In the genomic region with DNA sequence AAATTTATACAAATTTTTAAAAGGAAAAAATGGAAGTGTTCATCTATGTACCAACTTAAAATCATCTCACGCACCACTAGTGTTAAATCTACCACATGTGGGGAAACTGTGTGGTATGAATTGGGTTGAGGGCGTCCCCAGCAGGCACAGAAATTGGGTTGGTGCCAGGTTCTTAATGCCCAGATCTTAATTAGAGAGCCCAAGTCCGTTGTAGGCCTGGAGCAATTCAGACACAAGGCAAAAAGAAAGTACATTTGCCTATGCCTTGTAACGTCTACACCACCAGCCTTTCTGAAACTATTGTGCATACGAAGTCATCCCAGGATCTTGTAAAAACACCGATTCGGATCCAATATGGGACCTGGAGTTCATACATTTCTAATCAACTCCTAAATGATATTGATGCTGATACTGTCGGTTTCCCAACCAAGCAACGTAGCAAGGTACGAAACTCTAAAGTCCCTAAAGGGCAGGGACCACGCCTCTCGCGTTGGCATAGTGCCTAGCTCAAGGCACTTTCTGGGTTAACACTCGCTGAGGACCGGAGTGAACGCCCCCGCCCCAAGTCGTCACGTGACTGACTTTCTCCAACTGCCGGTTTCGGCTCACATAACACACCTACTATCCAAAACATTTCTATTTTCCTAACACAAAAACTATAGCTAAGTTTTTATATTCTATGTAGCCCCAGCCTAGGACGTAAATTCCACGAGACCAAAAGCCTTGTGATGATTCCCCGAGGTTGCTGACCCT, we compare ENCODE assay signal across 1 cellular context.
TF ChIP-seq lines count a peak whose summit lies in the region.

No MANE protein-coding gene starts in this region.

TF ChIP-seq in neural cell, 6 proteins besides CTCF, POLR2A, EP300 and RAD21:
- TF ChIP-seq, protein P1, sequence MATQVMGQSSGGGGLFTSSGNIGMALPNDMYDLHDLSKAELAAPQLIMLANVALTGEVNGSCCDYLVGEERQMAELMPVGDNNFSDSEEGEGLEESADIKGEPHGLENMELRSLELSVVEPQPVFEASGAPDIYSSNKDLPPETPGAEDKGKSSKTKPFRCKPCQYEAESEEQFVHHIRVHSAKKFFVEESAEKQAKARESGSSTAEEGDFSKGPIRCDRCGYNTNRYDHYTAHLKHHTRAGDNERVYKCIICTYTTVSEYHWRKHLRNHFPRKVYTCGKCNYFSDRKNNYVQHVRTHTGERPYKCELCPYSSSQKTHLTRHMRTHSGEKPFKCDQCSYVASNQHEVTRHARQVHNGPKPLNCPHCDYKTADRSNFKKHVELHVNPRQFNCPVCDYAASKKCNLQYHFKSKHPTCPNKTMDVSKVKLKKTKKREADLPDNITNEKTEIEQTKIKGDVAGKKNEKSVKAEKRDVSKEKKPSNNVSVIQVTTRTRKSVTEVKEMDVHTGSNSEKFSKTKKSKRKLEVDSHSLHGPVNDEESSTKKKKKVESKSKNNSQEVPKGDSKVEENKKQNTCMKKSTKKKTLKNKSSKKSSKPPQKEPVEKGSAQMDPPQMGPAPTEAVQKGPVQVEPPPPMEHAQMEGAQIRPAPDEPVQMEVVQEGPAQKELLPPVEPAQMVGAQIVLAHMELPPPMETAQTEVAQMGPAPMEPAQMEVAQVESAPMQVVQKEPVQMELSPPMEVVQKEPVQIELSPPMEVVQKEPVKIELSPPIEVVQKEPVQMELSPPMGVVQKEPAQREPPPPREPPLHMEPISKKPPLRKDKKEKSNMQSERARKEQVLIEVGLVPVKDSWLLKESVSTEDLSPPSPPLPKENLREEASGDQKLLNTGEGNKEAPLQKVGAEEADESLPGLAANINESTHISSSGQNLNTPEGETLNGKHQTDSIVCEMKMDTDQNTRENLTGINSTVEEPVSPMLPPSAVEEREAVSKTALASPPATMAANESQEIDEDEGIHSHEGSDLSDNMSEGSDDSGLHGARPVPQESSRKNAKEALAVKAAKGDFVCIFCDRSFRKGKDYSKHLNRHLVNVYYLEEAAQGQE (IDR thresholded peaks at IDR 0.05; ENCODE audit: borderline replicate concordance): no peak
- TF ChIP-seq MXI1 (conservative IDR thresholded peaks at IDR 0.05; ENCODE audit: poor library complexity, severe bottlenecking) (no peak), EZH2 (IDR thresholded peaks at IDR 0.05; ENCODE audit: borderline replicate concordance, insufficient read depth, low read length, poor library complexity, severe bottlenecking) (no peak), POLR2AphosphoS5 (IDR thresholded peaks at IDR 0.05) (no peak), TAF1 (IDR thresholded peaks at IDR 0.05; ENCODE audit: low read depth) (no peak), SMC3 (conservative IDR thresholded peaks at IDR 0.05; ENCODE audit: poor library complexity) (no peak)
TF ChIP-seq in neural cell: peak in this region for 0.
